In the genomic region with DNA sequence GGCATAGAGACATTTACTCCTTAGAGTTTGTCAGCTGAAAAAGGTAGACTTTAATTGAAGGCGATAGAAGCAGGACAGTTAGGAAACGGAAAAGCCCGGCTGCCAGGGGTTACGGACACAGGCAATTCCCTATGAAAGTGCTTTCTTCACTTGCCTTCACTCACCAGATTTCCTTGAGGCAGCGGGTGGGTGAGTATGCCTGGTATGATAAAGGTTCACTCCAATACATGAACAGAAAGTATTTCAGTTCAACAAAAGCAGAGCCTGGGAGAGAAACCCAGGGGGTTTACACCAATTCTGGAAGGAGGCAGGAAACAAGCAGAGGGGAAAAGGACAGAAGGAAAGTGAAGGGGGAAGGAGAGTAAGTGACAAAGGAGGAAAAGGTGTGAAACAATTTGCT, we compare ENCODE assay signal across 20 cellular contexts.
"Had no signal": no experiment of that assay in that cellular context is flagged by ENCODE, and none has a peak within 500 bp of the region (broad histone marks: within the 10 kb centered on the region; RNA-seq: fewer than 3 reads in every experiment).

No MANE protein-coding gene starts in this region.

- H3K9me3 ChIP-seq: esophagus muscularis mucosa, gastroesophageal sphincter, heart left ventricle, thyroid gland had no signal

- H3K4me3 ChIP-seq: coronary artery, esophagus muscularis mucosa, gastroesophageal sphincter, heart left ventricle, thyroid gland had no signal

- DNase-seq: activated CD4-positive, alpha-beta T cell treated with anti-CD3 and anti-CD28 coated beads, Interleukin-2, amount 10 ng/mL, durations not matched to agents 7 days and 5 days; activated CD8-positive, alpha-beta memory T cell treated with anti-CD3 and anti-CD28 coated beads, Interleukin-2, amount 50 U/mL, for 4 hours; activated CD8-positive, alpha-beta T cell treated with anti-CD3 and anti-CD28 coated beads, Interleukin-2, amount 10 ng/mL, durations not matched to agents 7 days and 5 days; activated naive CD4-positive, alpha-beta T cell treated with anti-CD3 and anti-CD28 coated beads for 36 hours; activated T-cell treated with anti-CD3 and anti-CD28 coated beads, Interleukin-2, amount 50 U/mL, for 4 hours; brain microvascular endothelial cell; central memory CD4-positive, alpha-beta T cell; heart left ventricle; mesenchymal stem cell; naive thymus-derived CD4-positive, alpha-beta T cell; nucleus accumbens; stimulated activated CD8-positive, alpha-beta memory T cell treated with anti-CD3 and anti-CD28 coated beads, Interleukin-4, amount 100 ng/mL, for 48 hours; stimulated activated naive CD4-positive, alpha-beta T cell; T-cell; T-helper 9 cell; thyroid gland had no signal

- H3K27ac Mint-ChIP-seq: activated CD4-positive, alpha-beta T cell treated with anti-CD3 and anti-CD28 coated beads, Interleukin-2, amount 10 ng/mL, durations not matched to agents 7 days and 5 days; activated CD8-positive, alpha-beta T cell treated with anti-CD3 and anti-CD28 coated beads, Interleukin-2, amount 10 ng/mL, durations not matched to agents 7 days and 5 days; activated naive CD4-positive, alpha-beta T cell treated with anti-CD3 and anti-CD28 coated beads for 36 hours; naive thymus-derived CD4-positive, alpha-beta T cell; T-cell had no signal

- H3K27ac ChIP-seq: brain microvascular endothelial cell, coronary artery, esophagus muscularis mucosa, gastroesophageal sphincter, thyroid gland had no signal

- H3K4me1 ChIP-seq: esophagus muscularis mucosa, gastroesophageal sphincter, thyroid gland had no signal

- H3K27me3 ChIP-seq: brain microvascular endothelial cell, esophagus muscularis mucosa, gastroesophageal sphincter, heart left ventricle, thyroid gland had no signal

- H3K36me3 ChIP-seq: brain microvascular endothelial cell, esophagus muscularis mucosa, gastroesophageal sphincter, heart left ventricle, thyroid gland had no signal

- H3K36me3 Mint-ChIP-seq: naive thymus-derived CD4-positive, alpha-beta T cell; T-cell had no signal

- H3K4me3 Mint-ChIP-seq: activated CD4-positive, alpha-beta T cell treated with anti-CD3 and anti-CD28 coated beads, Interleukin-2, amount 10 ng/mL, durations not matched to agents 7 days and 5 days; activated CD8-positive, alpha-beta T cell treated with anti-CD3 and anti-CD28 coated beads, Interleukin-2, amount 10 ng/mL, durations not matched to agents 7 days and 5 days; activated naive CD4-positive, alpha-beta T cell treated with anti-CD3 and anti-CD28 coated beads for 36 hours; activated T-cell treated with anti-CD3 and anti-CD28 coated beads, Interleukin-2, amount 50 U/mL, for 4 hours; naive thymus-derived CD4-positive, alpha-beta T cell; T-cell had no signal

- H3K9me3 Mint-ChIP-seq: activated CD4-positive, alpha-beta T cell treated with anti-CD3 and anti-CD28 coated beads, Interleukin-2, amount 10 ng/mL, durations not matched to agents 7 days and 5 days; activated naive CD4-positive, alpha-beta T cell treated with anti-CD3 and anti-CD28 coated beads for 36 hours; activated T-cell treated with anti-CD3 and anti-CD28 coated beads, Interleukin-2, amount 50 U/mL, for 4 hours; naive thymus-derived CD4-positive, alpha-beta T cell; T-cell had no signal

- ATAC-seq: activated CD4-positive, CD25-positive, alpha-beta regulatory T cell treated with anti-CD3 and anti-CD28 coated beads, Interleukin-2, amount 50 U/mL, for 24 hours; activated CD8-positive, alpha-beta T cell treated with anti-CD3 and anti-CD28 coated beads, Interleukin-2, amount 10 ng/mL, durations not matched to agents 7 days and 5 days; activated T-cell treated with anti-CD3 and anti-CD28 coated beads, Interleukin-2, amount 50 U/mL, for 4 hours; gastroesophageal sphincter; T-cell had no signal

- H3K4me1 Mint-ChIP-seq: activated CD4-positive, alpha-beta T cell treated with anti-CD3 and anti-CD28 coated beads, Interleukin-2, amount 10 ng/mL, durations not matched to agents 7 days and 5 days; T-cell had no signal
